23 cellular contexts compared by ENCODE assay signal in the genomic region with DNA sequence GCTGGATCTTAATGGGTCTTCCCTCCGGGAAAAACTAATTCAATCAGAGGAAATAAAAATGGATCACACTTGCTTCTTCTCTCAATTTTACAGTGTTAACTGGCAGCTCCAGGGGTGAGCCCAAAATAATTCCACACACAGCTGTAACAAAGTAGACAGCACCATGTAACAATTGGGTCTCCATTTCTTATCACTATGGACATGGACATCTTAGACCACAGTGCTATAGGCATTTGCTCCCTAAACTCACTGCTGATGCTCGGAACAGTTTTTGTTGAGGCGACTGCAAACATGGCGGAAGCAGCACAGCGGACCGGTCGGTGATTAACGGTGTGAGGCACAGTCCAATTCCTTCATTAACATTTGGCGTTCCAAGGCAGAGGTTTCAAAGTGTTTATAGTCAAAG.
"Had no signal": no experiment of that assay in that cellular context is flagged by ENCODE, and none has a peak within 500 bp of the region (broad histone marks: within the 10 kb centered on the region; RNA-seq: fewer than 3 reads in every experiment).

No MANE protein-coding gene starts in this region.

- H3K9me3 ChIP-seq: colonic mucosa, esophagus muscularis mucosa, gastrocnemius medialis had no signal

- H3K4me1 Mint-ChIP-seq: activated CD4-positive, alpha-beta memory T cell treated with anti-CD3 and anti-CD28 coated beads, Interleukin-2, amount 10 ng/mL, durations not matched to agents 7 days and 5 days had no signal

- H3K9me3 Mint-ChIP-seq: activated CD4-positive, alpha-beta memory T cell treated with anti-CD3 and anti-CD28 coated beads, Interleukin-2, amount 10 ng/mL, durations not matched to agents 7 days and 5 days; activated CD4-positive, alpha-beta T cell treated with anti-CD3 and anti-CD28 coated beads, Interleukin-2, amount 10 ng/mL, durations not matched to agents 7 days and 5 days; activated T-cell treated with anti-CD3 and anti-CD28 coated beads, Interleukin-2, amount 50 U/mL, for 4 hours; activated T-helper 17 cell treated with anti-CD3 and anti-CD28 coated beads, Interleukin-2, amount 50 U/mL, for 72 hours; effector memory CD8-positive, alpha-beta T cell had no signal

- H3K27ac ChIP-seq: brain microvascular endothelial cell, colonic mucosa, esophagus muscularis mucosa, foreskin keratinocyte, gastrocnemius medialis had no signal

- H3K4me1 ChIP-seq: colonic mucosa, foreskin keratinocyte had no signal

- H3K27me3 ChIP-seq: brain microvascular endothelial cell, colonic mucosa, esophagus muscularis mucosa, gastrocnemius medialis, heart left ventricle had no signal

- H3K36me3 Mint-ChIP-seq: activated naive CD8-positive, alpha-beta T cell had no signal

- H3K36me3 ChIP-seq: brain microvascular endothelial cell, colonic mucosa, esophagus muscularis mucosa, gastrocnemius medialis, heart left ventricle had no signal

- H3K4me3 ChIP-seq: colonic mucosa, esophagus muscularis mucosa, gastrocnemius medialis, heart left ventricle had no signal

- H3K4me3 Mint-ChIP-seq: activated CD4-positive, alpha-beta memory T cell treated with anti-CD3 and anti-CD28 coated beads, Interleukin-2, amount 10 ng/mL, durations not matched to agents 7 days and 5 days; activated CD4-positive, alpha-beta T cell treated with anti-CD3 and anti-CD28 coated beads, Interleukin-2, amount 10 ng/mL, durations not matched to agents 7 days and 5 days; activated naive CD8-positive, alpha-beta T cell; activated T-cell treated with anti-CD3 and anti-CD28 coated beads, Interleukin-2, amount 50 U/mL, for 4 hours; activated T-helper 17 cell treated with anti-CD3 and anti-CD28 coated beads, Interleukin-2, amount 50 U/mL, for 72 hours; effector memory CD8-positive, alpha-beta T cell had no signal

- H3K27me3 Mint-ChIP-seq: activated T-helper 17 cell treated with anti-CD3 and anti-CD28 coated beads, Interleukin-2, amount 50 U/mL, for 72 hours had no signal

- DNase-seq: activated CD4-positive, alpha-beta memory T cell treated with anti-CD3 and anti-CD28 coated beads, Interleukin-2, amount 10 ng/mL, durations not matched to agents 7 days and 5 days; activated CD4-positive, alpha-beta T cell treated with anti-CD3 and anti-CD28 coated beads for 1 hour; activated CD4-positive, alpha-beta T cell treated with anti-CD3 and anti-CD28 coated beads for 4 hours; activated CD4-positive, alpha-beta T cell treated with anti-CD3 and anti-CD28 coated beads, Interleukin-2, amount 10 ng/mL, durations not matched to agents 7 days and 5 days; activated CD4-positive, alpha-beta T cell treated with anti-CD3 and anti-CD28 coated beads, Interleukin-2, amount 50 U/mL, for 4 hours; activated effector memory CD4-positive, alpha-beta T cell treated with Interleukin-2 at 50 U/mL for 16 hours; activated gamma-delta T cell treated with Interleukin-2 at 50 U/mL for 16 hours; activated naive CD4-positive, alpha-beta T cell treated with anti-CD3 and anti-CD28 coated beads, Interleukin-2, amount 50 U/mL, for 16 hours; activated naive CD4-positive, alpha-beta T cell treated with Interleukin-2 at 50 U/mL for 16 hours; activated T-cell treated with anti-CD3 and anti-CD28 coated beads, Interleukin-2, amount 50 U/mL, for 4 hours; amniotic stem cell; anterior cingulate cortex; brain microvascular endothelial cell; colonic mucosa; effector memory CD8-positive, alpha-beta T cell; foreskin keratinocyte; gastrocnemius medialis; glutamatergic neuron; heart left ventricle; T-helper 2 cell had no signal

- H3K27ac Mint-ChIP-seq: activated CD4-positive, alpha-beta memory T cell treated with anti-CD3 and anti-CD28 coated beads, Interleukin-2, amount 10 ng/mL, durations not matched to agents 7 days and 5 days; activated CD4-positive, alpha-beta T cell treated with anti-CD3 and anti-CD28 coated beads, Interleukin-2, amount 10 ng/mL, durations not matched to agents 7 days and 5 days; activated T-helper 17 cell treated with anti-CD3 and anti-CD28 coated beads, Interleukin-2, amount 50 U/mL, for 72 hours; effector memory CD8-positive, alpha-beta T cell had no signal
